Comparison of ENCODE assay signal across 8 cellular contexts in the genomic region with DNA sequence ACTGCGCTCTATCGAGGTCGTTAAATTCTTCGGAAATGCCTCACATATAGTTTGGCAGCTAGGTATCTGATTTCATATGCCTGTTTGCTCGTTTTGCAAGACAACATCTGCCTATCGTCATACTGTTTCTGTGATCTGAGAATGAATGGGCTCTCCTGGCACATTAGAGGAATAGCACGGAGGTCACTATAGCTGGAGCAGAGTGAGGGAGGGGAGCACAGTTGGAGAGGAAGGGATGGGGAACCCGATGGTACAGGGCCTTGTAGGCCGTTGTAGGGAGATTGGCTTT. TPM values are rescaled to one million over a fixed set of nuclear protein-coding genes. Genes with fewer than 3 reads are reported as not detected.
DNase-seq lines count a peak whose midpoint lies in the region; ATAC-seq and TF ChIP-seq lines count a peak whose summit lies in the region.

No MANE protein-coding gene starts in this region.

- H3K9me3 ChIP-seq in SK-N-SH = no peaks in the 10 kb centered on the region

- H3K27me3 ChIP-seq in SK-N-SH (ENCODE audit: insufficient read depth) (peaks cover 17% of the 10 kb centered on the region), rectal smooth muscle tissue (ENCODE audit: control insufficient read depth, insufficient read depth, low read length) (no peaks in the 10 kb centered on the region)

- H3K9ac ChIP-seq in SK-N-SH (peak overlapping the region; percentile 77), rectal smooth muscle tissue (ENCODE audit: low read length) (peak overlapping the region; percentile 58)

- no peak overlapping the region for H2AFZ ChIP-seq in SK-N-SH (ENCODE audit: low read depth)

- peaks cover 9% of the 10 kb centered on the region for H4K20me1 ChIP-seq in SK-N-SH (ENCODE audit: insufficient read depth)

- no peak for DNase-seq in SK-N-SH
- DNase-seq in fibroblast of mammary gland (ENCODE audit: low read depth) = peak; percentile 41
- no peak for DNase-seq in stimulated activated CD4-positive, alpha-beta T cell treated with anti-CD3 and anti-CD28 coated beads, Interleukin-4, amount 100 ng/mL, for 1 hour
- no peak for DNase-seq in foreskin melanocyte
- DNase-seq in mesenteric fat pad (ENCODE audit: low spot score) = no peak

- 21% methylated on average over 9 of the region's 9 CpGs for WGBS in SK-N-SH (ENCODE audit: low lambda C conversion rate)

- POLR2A ChIA-PET in SK-N-SH (lab: Yijun Ruan, JAX) = no interaction called here

- peaks cover under 1 to 7% of the 10 kb centered on the region in 2 experiments; a peak in 1 of 4 replicates for H3K4me1 ChIP-seq in SK-N-SH (ENCODE audit: control insufficient read depth in 1 of 2, insufficient read depth in 2 of 2, low read depth in 1 of 2, low read length in 1 of 2)
- H3K4me1 ChIP-seq in rectal smooth muscle tissue (ENCODE audit: control insufficient read depth, insufficient read depth, low read length) = peaks cover 4% of the 10 kb centered on the region

- peak overlapping the region; percentile 77 for H3K4me2 ChIP-seq in SK-N-SH

- no peak for TF ChIP-seq EP300 in SK-N-SH (IDR thresholded peaks at IDR 0.05; ENCODE audit: borderline replicate concordance in 1 of 2, low read depth in 1 of 2, low read length in 1 of 2)

- peaks cover 6% of the 10 kb centered on the region for H3F3A ChIP-seq in SK-N-SH (replicated peaks; ENCODE audit: insufficient read depth)

- TF ChIP-seq CTCF in SK-N-SH (IDR thresholded peaks at IDR 0.05) (no peak), fibroblast of mammary gland (conservative IDR thresholded peaks at IDR 0.05; ENCODE audit: control insufficient read depth, insufficient read depth, low read depth, low read length) (no peak)

- ATAC-seq in GM21528 (IDR thresholded peaks at IDR 0.05; ENCODE audit: low FRiP score, unreplicated experiment) (peak; percentile 6), GM19467 (IDR thresholded peaks at IDR 0.05; ENCODE audit: unreplicated experiment) (no peak)

- H3K9me2 ChIP-seq in SK-N-SH = no peaks in the 10 kb centered on the region

- H3K27ac ChIP-seq in SK-N-SH (ENCODE audit: low read depth in 2 of 2, low read length in 1 of 2) = peak overlapping the region; percentile 94
- H3K27ac ChIP-seq in rectal smooth muscle tissue (ENCODE audit: low read depth, low read length) = peak overlapping the region; percentile 84

- H3K36me3 ChIP-seq in SK-N-SH (replicated peaks in 1 of 2; ENCODE audit: control insufficient read depth in 1 of 2, insufficient read depth in 2 of 2, low read length in 1 of 2) (no peaks in the 10 kb centered on the region), rectal smooth muscle tissue (ENCODE audit: control insufficient read depth, insufficient read depth, low read length) (peaks cover under 1% of the 10 kb centered on the region)

- CTCF ChIA-PET in SK-N-SH (lab: Yijun Ruan, JAX) = interaction anchor here (1.2 kb wide), 2 partner anchors 12 to 117 kb away, joined by 3 to 5 read pairs; no protein-coding TSS in a partner anchor

- TF ChIP-seq RAD21 in SK-N-SH (IDR thresholded peaks at IDR 0.05; ENCODE audit: low read length) = no peak

- H3K79me2 ChIP-seq in SK-N-SH (ENCODE audit: insufficient read depth) = peaks cover 67% of the 10 kb centered on the region

- H3K4me3 ChIP-seq in SK-N-SH (ENCODE audit: low read depth in 2 of 2, low read length in 1 of 2) (peak overlapping the region; percentile 68 to 70), fibroblast of mammary gland (ENCODE audit: control insufficient read depth, low read depth, low read length) (peak overlapping the region; percentile 79), rectal smooth muscle tissue (ENCODE audit: low read length) (peak overlapping the region; percentile 69)

TF ChIP-seq in SK-N-SH, 30 proteins besides CTCF, POLR2A, EP300 and RAD21:
- TF ChIP-seq RXRA (IDR thresholded peaks at IDR 0.05; ENCODE audit: borderline replicate concordance, low read depth) = no peak
- no peak for TF ChIP-seq MEF2A (IDR thresholded peaks at IDR 0.05; ENCODE audit: borderline replicate concordance, low read depth)
- TF ChIP-seq, protein P1, sequence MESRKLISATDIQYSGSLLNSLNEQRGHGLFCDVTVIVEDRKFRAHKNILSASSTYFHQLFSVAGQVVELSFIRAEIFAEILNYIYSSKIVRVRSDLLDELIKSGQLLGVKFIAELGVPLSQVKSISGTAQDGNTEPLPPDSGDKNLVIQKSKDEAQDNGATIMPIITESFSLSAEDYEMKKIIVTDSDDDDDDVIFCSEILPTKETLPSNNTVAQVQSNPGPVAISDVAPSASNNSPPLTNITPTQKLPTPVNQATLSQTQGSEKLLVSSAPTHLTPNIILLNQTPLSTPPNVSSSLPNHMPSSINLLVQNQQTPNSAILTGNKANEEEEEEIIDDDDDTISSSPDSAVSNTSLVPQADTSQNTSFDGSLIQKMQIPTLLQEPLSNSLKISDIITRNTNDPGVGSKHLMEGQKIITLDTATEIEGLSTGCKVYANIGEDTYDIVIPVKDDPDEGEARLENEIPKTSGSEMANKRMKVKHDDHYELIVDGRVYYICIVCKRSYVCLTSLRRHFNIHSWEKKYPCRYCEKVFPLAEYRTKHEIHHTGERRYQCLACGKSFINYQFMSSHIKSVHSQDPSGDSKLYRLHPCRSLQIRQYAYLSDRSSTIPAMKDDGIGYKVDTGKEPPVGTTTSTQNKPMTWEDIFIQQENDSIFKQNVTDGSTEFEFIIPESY (IDR thresholded peaks at IDR 0.05; ENCODE audit: borderline replicate concordance, low read depth) = no peak
- TF ChIP-seq, protein P2, sequence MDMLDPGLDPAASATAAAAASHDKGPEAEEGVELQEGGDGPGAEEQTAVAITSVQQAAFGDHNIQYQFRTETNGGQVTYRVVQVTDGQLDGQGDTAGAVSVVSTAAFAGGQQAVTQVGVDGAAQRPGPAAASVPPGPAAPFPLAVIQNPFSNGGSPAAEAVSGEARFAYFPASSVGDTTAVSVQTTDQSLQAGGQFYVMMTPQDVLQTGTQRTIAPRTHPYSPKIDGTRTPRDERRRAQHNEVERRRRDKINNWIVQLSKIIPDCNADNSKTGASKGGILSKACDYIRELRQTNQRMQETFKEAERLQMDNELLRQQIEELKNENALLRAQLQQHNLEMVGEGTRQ (IDR thresholded peaks at IDR 0.05; ENCODE audit: borderline replicate concordance, low read depth, low read length) = no peak
- TF ChIP-seq GABPA (IDR thresholded peaks at IDR 0.05; ENCODE audit: low read depth) = no peak
- no peak for TF ChIP-seq JUND (IDR thresholded peaks at IDR 0.05)
- TF ChIP-seq GATA2 (CRISPR knock-in tag; IDR thresholded peaks at IDR 0.05) = no peak
- TF ChIP-seq TCF12 (IDR thresholded peaks at IDR 0.05) = no peak
- TF ChIP-seq, protein P3, sequence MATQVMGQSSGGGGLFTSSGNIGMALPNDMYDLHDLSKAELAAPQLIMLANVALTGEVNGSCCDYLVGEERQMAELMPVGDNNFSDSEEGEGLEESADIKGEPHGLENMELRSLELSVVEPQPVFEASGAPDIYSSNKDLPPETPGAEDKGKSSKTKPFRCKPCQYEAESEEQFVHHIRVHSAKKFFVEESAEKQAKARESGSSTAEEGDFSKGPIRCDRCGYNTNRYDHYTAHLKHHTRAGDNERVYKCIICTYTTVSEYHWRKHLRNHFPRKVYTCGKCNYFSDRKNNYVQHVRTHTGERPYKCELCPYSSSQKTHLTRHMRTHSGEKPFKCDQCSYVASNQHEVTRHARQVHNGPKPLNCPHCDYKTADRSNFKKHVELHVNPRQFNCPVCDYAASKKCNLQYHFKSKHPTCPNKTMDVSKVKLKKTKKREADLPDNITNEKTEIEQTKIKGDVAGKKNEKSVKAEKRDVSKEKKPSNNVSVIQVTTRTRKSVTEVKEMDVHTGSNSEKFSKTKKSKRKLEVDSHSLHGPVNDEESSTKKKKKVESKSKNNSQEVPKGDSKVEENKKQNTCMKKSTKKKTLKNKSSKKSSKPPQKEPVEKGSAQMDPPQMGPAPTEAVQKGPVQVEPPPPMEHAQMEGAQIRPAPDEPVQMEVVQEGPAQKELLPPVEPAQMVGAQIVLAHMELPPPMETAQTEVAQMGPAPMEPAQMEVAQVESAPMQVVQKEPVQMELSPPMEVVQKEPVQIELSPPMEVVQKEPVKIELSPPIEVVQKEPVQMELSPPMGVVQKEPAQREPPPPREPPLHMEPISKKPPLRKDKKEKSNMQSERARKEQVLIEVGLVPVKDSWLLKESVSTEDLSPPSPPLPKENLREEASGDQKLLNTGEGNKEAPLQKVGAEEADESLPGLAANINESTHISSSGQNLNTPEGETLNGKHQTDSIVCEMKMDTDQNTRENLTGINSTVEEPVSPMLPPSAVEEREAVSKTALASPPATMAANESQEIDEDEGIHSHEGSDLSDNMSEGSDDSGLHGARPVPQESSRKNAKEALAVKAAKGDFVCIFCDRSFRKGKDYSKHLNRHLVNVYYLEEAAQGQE (IDR thresholded peaks at IDR 0.05; ENCODE audit: low read depth, low read length) = no peak
- no peak for TF ChIP-seq FOXJ3 (CRISPR knock-in tag; IDR thresholded peaks at IDR 0.05)
- TF ChIP-seq FOSL2 (IDR thresholded peaks at IDR 0.05; ENCODE audit: borderline replicate concordance, low read depth) = no peak
- TF ChIP-seq FOXM1 (IDR thresholded peaks at IDR 0.05; ENCODE audit: low read depth) = no peak

RNA-seq across cellular contexts. Expression of a gene that starts 0.6 kb away (rescaled TPM):
- 32.5 and 36.4 TPM in 2 replicates for polyA plus RNA-seq in SK-N-SH (2012; rRNA removed)
- polyA plus RNA-seq in SK-N-SH (2012; cell fraction: cytosol; rRNA removed) = 14.5 and 21.4 TPM in 2 replicates
- polyA plus RNA-seq in SK-N-SH (2012; cell fraction: nucleus; rRNA removed) = 84.0 and 110 TPM in 2 replicates
- total RNA-seq in mesenteric fat pad = 29.8 TPM

RNA-seq across cellular contexts. Expression of a gene that starts 1.3 kb away (rescaled TPM):
- 70.1 and 131 TPM in 2 replicates for polyA plus RNA-seq in SK-N-SH (2012; rRNA removed)
- 45.2 and 75.3 TPM in 2 replicates for polyA plus RNA-seq in SK-N-SH (2012; cell fraction: cytosol; rRNA removed)
- polyA plus RNA-seq in SK-N-SH (2012; cell fraction: nucleus; rRNA removed) = 192 and 210 TPM in 2 replicates
- total RNA-seq in mesenteric fat pad = 110 TPM

RNA-seq across cellular contexts. Expression of a gene that starts 31.9 kb away (rescaled TPM):
- 36.7 and 42.1 TPM in 2 replicates for polyA plus RNA-seq in SK-N-SH (2012; rRNA removed)
- polyA plus RNA-seq in SK-N-SH (2012; cell fraction: cytosol; rRNA removed) = 17.2 and 28.6 TPM in 2 replicates
- 81.3 and 93.7 TPM in 2 replicates for polyA plus RNA-seq in SK-N-SH (2012; cell fraction: nucleus; rRNA removed)
- total RNA-seq in mesenteric fat pad = 36.5 TPM

RNA-seq across cellular contexts. Expression of a gene that starts 37.0 kb away (rescaled TPM):
- polyA plus RNA-seq in SK-N-SH (2012; rRNA removed) = not detected in 2 replicates
- not detected in 2 replicates for polyA plus RNA-seq in SK-N-SH (2012; cell fraction: cytosol; rRNA removed)
- polyA plus RNA-seq in SK-N-SH (2012; cell fraction: nucleus; rRNA removed) = not detected in 2 replicates
- total RNA-seq in mesenteric fat pad = not detected

RNA-seq across cellular contexts. Expression of a gene that starts 57.5 kb away (rescaled TPM):
- 28.4 and 29.7 TPM in 2 replicates for polyA plus RNA-seq in SK-N-SH (2012; rRNA removed)
- 11.5 and 21.2 TPM in 2 replicates for polyA plus RNA-seq in SK-N-SH (2012; cell fraction: cytosol; rRNA removed)
- polyA plus RNA-seq in SK-N-SH (2012; cell fraction: nucleus; rRNA removed) = 18.8 and 19.4 TPM in 2 replicates
- 30.4 TPM for total RNA-seq in mesenteric fat pad
